In the genomic region with DNA sequence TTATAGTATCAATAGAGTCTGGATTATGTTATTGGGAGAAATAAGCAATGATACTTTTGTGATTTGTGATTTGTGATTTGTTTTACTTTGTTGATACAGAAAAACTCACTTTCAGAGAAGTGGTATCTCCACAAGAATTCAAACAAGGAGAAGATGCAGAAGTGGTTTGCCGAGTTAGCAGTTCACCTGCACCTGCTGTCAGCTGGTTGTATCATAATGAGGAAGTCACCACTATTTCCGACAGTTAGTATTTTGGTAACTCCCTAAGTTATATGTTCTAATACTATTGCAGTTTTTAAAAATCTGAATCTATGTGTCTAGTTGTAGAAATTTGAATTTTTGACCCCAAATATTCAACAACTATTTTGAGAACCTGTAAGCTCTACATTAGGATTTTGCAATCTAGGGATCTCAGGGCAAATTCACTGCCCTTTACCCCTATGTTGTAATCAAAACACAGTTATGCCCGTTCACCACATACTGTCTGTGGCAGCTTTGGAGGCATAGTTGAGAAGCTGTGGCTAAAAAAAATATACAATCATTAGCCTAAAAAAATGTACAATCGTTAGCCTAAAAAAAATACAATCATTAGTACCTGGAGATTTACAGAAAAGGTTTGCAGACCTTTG, we compare ENCODE assay signal across 17 cellular contexts.
"Had no signal": no experiment of that assay in that cellular context is flagged by ENCODE, and none has a peak within 500 bp of the region (broad histone marks: within the 10 kb centered on the region; RNA-seq: fewer than 3 reads in every experiment).

No MANE protein-coding gene starts in this region.

- H3K36me3 ChIP-seq: heart left ventricle, lower lobe of right lung, ovary had no signal

- H3K27ac ChIP-seq: dorsolateral prefrontal cortex, heart left ventricle, lower lobe of right lung, ovary had no signal

- H3K27me3 Mint-ChIP-seq: memory B cell had no signal

- H3K27me3 ChIP-seq: dorsolateral prefrontal cortex, heart left ventricle, ovary had no signal

- H3K4me3 Mint-ChIP-seq: memory B cell, mesothelial cell of epicardium, natural killer cell, neural crest cell had no signal

- H3K9me3 Mint-ChIP-seq: mesothelial cell of epicardium, neural crest cell had no signal

- H3K36me3 Mint-ChIP-seq: memory B cell, mesothelial cell of epicardium, natural killer cell had no signal

- H3K4me1 Mint-ChIP-seq: memory B cell, mesothelial cell of epicardium, natural killer cell, neural crest cell had no signal

- ATAC-seq: heart left ventricle, lower lobe of right lung, natural killer cell, right cardiac atrium had no signal

- H3K4me3 ChIP-seq: dorsolateral prefrontal cortex, heart left ventricle, lower lobe of right lung, ovary, smooth muscle cell had no signal

- H3K27ac Mint-ChIP-seq: memory B cell, mesothelial cell of epicardium, natural killer cell had no signal

- H3K4me2 ChIP-seq: smooth muscle cell had no signal

- H3K9me3 ChIP-seq: heart left ventricle, lower lobe of right lung, ovary had no signal

- DNase-seq: cortex of kidney; dorsolateral prefrontal cortex; effector CD8-positive, alpha-beta T cell; heart left ventricle; hippocampal formation; kidney glomerular epithelial cell; lower lobe of right lung; natural killer cell; ovary; right cardiac atrium; stimulated activated CD4-positive, alpha-beta T cell treated with anti-CD3 and anti-CD28 coated beads, Interleukin-2, amount 100 ng/mL, for 48 hours; stimulated activated naive CD4-positive, alpha-beta T cell treated with Interleukin-2 at 50 U/mL for 16 hours; trophoblast cell had no signal

- H3K4me1 ChIP-seq: heart left ventricle, lower lobe of right lung had no signal
